Comparison of ENCODE assay signal across 10 cellular contexts in genomic region chr17:80133626-80133970, GRCh38. TPM values are rescaled to one million over a fixed set of nuclear protein-coding genes. Genes with fewer than 3 reads are reported as not detected.
"Had no signal": no experiment of that assay in that cellular context is flagged by ENCODE, and none has a peak within 500 bp of the region (broad histone marks: within the 10 kb centered on the region; RNA-seq: fewer than 3 reads in every experiment).

No MANE protein-coding gene starts in this region.

- H3K9me3 Mint-ChIP-seq: nephron, T-cell had no signal

- DNase-seq: activated CD4-positive, alpha-beta T cell treated with anti-CD3 and anti-CD28 coated beads for 4 hours; gastrocnemius medialis; heart right ventricle; islet precursor cell; stimulated activated CD4-positive, alpha-beta T cell treated with anti-CD3 and anti-CD28 coated beads, Interleukin-4, amount 100 ng/mL, for 24 hours; T-cell had no signal

- H3K27ac Mint-ChIP-seq: nephron had no signal

- ATAC-seq: gastrocnemius medialis, left lobe of liver had no signal

- H3K4me1 Mint-ChIP-seq: nephron, T-cell had no signal

- H3K4me3 Mint-ChIP-seq: nephron, T-cell had no signal

RNA-seq across cellular contexts. Expression of gene CARD14, which starts 36.2 kb away (rescaled TPM):
- total RNA-seq: cardiac septum, endothelial cell of umbilical vein, gastrocnemius medialis had no signal
